In genomic region chr10:88091490-88092061, GRCh38 we compare ENCODE assay signal across 8 cellular contexts.
DNase-seq lines count a peak whose midpoint lies in the region; ATAC-seq lines count a peak whose summit lies in the region.

No MANE protein-coding gene starts in this region.

- DNase-seq in T-helper 22 cell (ENCODE audit: low read depth): peak; percentile 34
- peak; percentile 78 for DNase-seq in central memory CD4-positive, alpha-beta T cell
- peak; percentile 50 for DNase-seq in stimulated activated CD8-positive, alpha-beta memory T cell treated with anti-CD3 and anti-CD28 coated beads, Interleukin-7, amount 100 ng/mL, for 24 hours (ENCODE audit: low read depth)
- no peak for DNase-seq in AG08396 (ENCODE audit: low spot score)
- DNase-seq in COR-L47 (lab: John Stamatoyannopoulos, UW): no peak
- no peak for DNase-seq in NCI-H187 (lab: John Stamatoyannopoulos, UW)

- ATAC-seq in GM19025 (IDR thresholded peaks at IDR 0.05; ENCODE audit: low read depth, unreplicated experiment) (peak; percentile 78), HG03103 (IDR thresholded peaks at IDR 0.05; ENCODE audit: low read depth, unreplicated experiment) (peak; percentile 90)

Comparison
In these comparisons a context has a peak if more than half of its experiments do, and no peak if none do; other contexts are left out.
1. DNase-seq: peak in T-helper 22 cell (single experiment), central memory CD4-positive, alpha-beta T cell (single experiment) and stimulated activated CD8-positive, alpha-beta memory T cell treated with anti-CD3 and anti-CD28 coated beads, Interleukin-7, amount 100 ng/mL, for 24 hours (single experiment); none in AG08396 (single experiment), COR-L47 (single experiment) and NCI-H187 (0 of 2).